Comparison of ENCODE assay signal across 1 cellular context in the genomic region with DNA sequence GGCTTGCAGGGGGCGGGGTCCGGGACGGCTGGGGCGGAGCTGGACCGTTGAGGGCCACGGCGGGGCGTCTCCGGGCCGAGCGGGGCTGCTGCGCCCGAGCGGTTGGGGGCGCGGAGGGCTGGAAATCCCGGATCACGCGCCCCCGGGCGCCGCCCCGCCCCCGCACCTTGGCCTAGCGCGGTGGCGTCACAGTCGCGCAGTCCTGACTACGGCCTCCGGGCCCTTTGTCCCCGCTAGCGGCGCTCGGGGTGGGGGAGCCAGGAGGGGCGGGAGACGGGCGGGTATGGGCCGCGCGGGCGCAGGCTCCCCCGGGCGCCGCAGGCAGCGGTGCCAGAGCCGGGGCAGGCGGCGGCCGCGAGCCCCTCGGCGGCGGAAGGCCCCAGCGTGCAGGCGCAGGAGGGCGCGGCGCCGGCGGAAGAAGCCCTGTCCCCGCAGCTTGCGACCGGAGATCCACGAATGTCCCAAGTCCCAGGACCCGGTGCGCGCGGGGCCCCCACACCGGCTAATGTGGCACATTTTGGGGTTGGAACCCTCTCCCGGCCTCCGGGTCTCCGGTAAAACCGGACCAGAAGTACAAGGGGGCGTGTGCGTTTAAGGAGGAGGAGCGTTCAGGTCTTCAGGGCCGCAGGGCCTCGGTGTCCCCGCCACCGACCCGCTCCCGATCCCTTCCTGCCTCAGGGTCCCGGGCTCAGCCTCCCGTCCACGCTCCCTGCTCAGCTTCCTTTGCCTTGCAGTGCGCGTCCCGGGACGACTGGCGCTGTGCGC.
TF ChIP-seq lines count a peak whose summit lies in the region.

No MANE protein-coding gene starts in this region.

TF ChIP-seq in H1, 55 proteins besides CTCF, POLR2A, EP300 and RAD21 (continued from another document):
- TF ChIP-seq POLR2AphosphoS5 (IDR thresholded peaks at IDR 0.05; ENCODE audit: low read depth, low read length) (peak; percentile 56), KDM4A (IDR thresholded peaks at IDR 0.05; ENCODE audit: low read depth, low read length, severe bottlenecking) (peak; percentile 24), CBX5 (IDR thresholded peaks at IDR 0.05; ENCODE audit: low read depth, low read length) (no peak), EGR1 (IDR thresholded peaks at IDR 0.05; ENCODE audit: borderline replicate concordance, low read depth, low read length) (peak; percentile 97), CREB1 (IDR thresholded peaks at IDR 0.05) (peak; percentile 89), CEBPB (IDR thresholded peaks at IDR 0.05; ENCODE audit: low read depth, low read length) (no peak), GABPA (IDR thresholded peaks at IDR 0.05; ENCODE audit: borderline replicate concordance, insufficient read depth, low read length) (no peak), HDAC2 (IDR thresholded peaks at IDR 0.05; ENCODE audit: borderline replicate concordance in 1 of 2, low read depth in 2 of 2, low read length in 2 of 2) (no peak), PHF8 (conservative IDR thresholded peaks at IDR 0.05; ENCODE audit: low read depth, low read length) (peak; percentile 47), FOSL1 (IDR thresholded peaks at IDR 0.05; ENCODE audit: insufficient read depth, low read depth, low read length) (no peak), ZNF274 (IDR thresholded peaks at IDR 0.05; ENCODE audit: borderline replicate concordance, extremely low read depth, low read length) (no peak)
